8 cellular contexts compared by ENCODE assay signal in genomic region chrX:154804957-154805695, GRCh38. TPM values are rescaled to one million over a fixed set of nuclear protein-coding genes. Genes with fewer than 3 reads are reported as not detected.
DNase-seq lines count a peak whose midpoint lies in the region; ATAC-seq and FAIRE-seq lines count a peak whose summit lies in the region.

Gene MPP1 (minus strand): TSS chrX:154805485. CDS start chrX:154805373, 112 bp downstream.

- H3K9ac ChIP-seq in neuronal stem cell (ENCODE audit: low read depth, low read length, poor library complexity) (peak within 1 kb of the TSS; percentile 50), subcutaneous abdominal adipose tissue (ENCODE audit: low read length in 5 of 5) (peak within 1 kb of the TSS; percentile 42 to 79 (median 62))

- peak within 1 kb of the TSS; percentile 74 for H2AFZ ChIP-seq in neuronal stem cell (ENCODE audit: low read length)

- no peak within 1 kb of the TSS for H3K23ac ChIP-seq in neuronal stem cell (ENCODE audit: low read depth, low read length, poor library complexity)

- H3K36me3 ChIP-seq in neuronal stem cell (replicated peaks in 1 of 2; ENCODE audit: control insufficient read depth in 2 of 2, insufficient read depth in 2 of 2, low read length in 2 of 2) (no peaks in the 10 kb centered on the region), subcutaneous abdominal adipose tissue (ENCODE audit: control insufficient read depth in 5 of 5, insufficient read depth in 5 of 5, low read length in 5 of 5) (no peaks in the 10 kb centered on the region)

- no peak within 1 kb of the TSS for H3K4ac ChIP-seq in neuronal stem cell (ENCODE audit: low read length)

- H2BK12ac ChIP-seq in neuronal stem cell (ENCODE audit: low read length) = no peak within 1 kb of the TSS

- H3K14ac ChIP-seq in neuronal stem cell (ENCODE audit: low read length) = peak within 1 kb of the TSS; percentile 63

- no peak within 1 kb of the TSS for H4K8ac ChIP-seq in neuronal stem cell (ENCODE audit: low read depth, low read length)

- peak within 1 kb of the TSS; percentile 38 for H3K18ac ChIP-seq in neuronal stem cell (ENCODE audit: low read length)

- H3K4me1 ChIP-seq in neuronal stem cell (ENCODE audit: control insufficient read depth in 2 of 2, insufficient read depth in 1 of 2, low read depth in 1 of 2, low read length in 2 of 2) (peaks cover 3 to 4% of the 10 kb centered on the region in 2 donors), subcutaneous abdominal adipose tissue (ENCODE audit: control insufficient read depth in 5 of 5, insufficient read depth in 5 of 5, low read length in 5 of 5) (peaks cover 0 to 22% (median 16%) of the 10 kb centered on the region in 5 donors)

- peak; percentile 83 for ATAC-seq in GM21367 (IDR thresholded peaks at IDR 0.05; ENCODE audit: unreplicated experiment)

- no peak within 1 kb of the TSS for H2BK120ac ChIP-seq in neuronal stem cell (ENCODE audit: low read depth, low read length)

- H4K91ac ChIP-seq in neuronal stem cell (ENCODE audit: low read depth, low read length, poor library complexity) = no peak within 1 kb of the TSS

- no peak within 1 kb of the TSS for H2AK5ac ChIP-seq in neuronal stem cell (ENCODE audit: low read depth, low read length)

- no peaks in the 10 kb centered on the region for H3K79me1 ChIP-seq in neuronal stem cell (ENCODE audit: low read depth, low read length)

- in situ Hi-C loops in SK-MEL-5 (cut with HindIII; ENCODE audit: low pct_unique_long_range_greater_than_20kb, low sequenced_read_pairs) = no loop called here

- no CpG with 5 or more reads among the region's 65 CpGs for WGBS in neuronal stem cell (ENCODE audit: extremely low coverage in 2 of 2, insufficient read length in 2 of 2, insufficient replicate concordance in 1 of 2), 2 donors

- no peak for FAIRE-seq in frontal cortex (lab: Jason Lieb, UNC)

- H2BK5ac ChIP-seq in neuronal stem cell (ENCODE audit: low read length) = no peak within 1 kb of the TSS

- H3K4me3 ChIP-seq in neuronal stem cell (ENCODE audit: low read length in 2 of 2) (peak within 1 kb of the TSS; percentile 39 to 76), subcutaneous abdominal adipose tissue (ENCODE audit: low read depth in 1 of 5, low read length in 5 of 5) (peak within 1 kb of the TSS; percentile 65 to 72 (median 70))

- no peak within 1 kb of the TSS for H2BK15ac ChIP-seq in neuronal stem cell (ENCODE audit: low read length)

- peak within 1 kb of the TSS; percentile 77 for H3K4me2 ChIP-seq in neuronal stem cell (ENCODE audit: insufficient read depth, low read length, poor library complexity, severe bottlenecking)

- no peak within 1 kb of the TSS for H3K27ac ChIP-seq in neuronal stem cell (replicated peaks; ENCODE audit: low read length)
- H3K27ac ChIP-seq in subcutaneous abdominal adipose tissue (ENCODE audit: low read depth, low read length) = peak within 1 kb of the TSS; percentile 69

- H3K9me3 ChIP-seq in neuronal stem cell (replicated peaks in 1 of 2; ENCODE audit: control insufficient read depth in 2 of 2, insufficient read depth in 1 of 2, low read depth in 1 of 2, low read length in 2 of 2) (peaks cover 0 to 19% of the 10 kb centered on the region in 2 donors), subcutaneous abdominal adipose tissue (ENCODE audit: control insufficient read depth in 5 of 5, low read length in 5 of 5) (peaks cover 0 to 9% (median 0%) of the 10 kb centered on the region in 5 donors)

- peaks cover 0 to 81% (median 44%) of the 10 kb centered on the region in 3 experiments for H3K27me3 ChIP-seq in neuronal stem cell (ENCODE audit: control insufficient read depth in 3 of 3, insufficient read depth in 3 of 3, low read depth in 1 of 3, low read length in 3 of 3)
- peaks cover 0 to 3% (median 0%) of the 10 kb centered on the region in 5 donors for H3K27me3 ChIP-seq in subcutaneous abdominal adipose tissue (ENCODE audit: control insufficient read depth in 5 of 5, insufficient read depth in 4 of 5, low read length in 5 of 5)

- DNase-seq in DMS 273 (lab: John Stamatoyannopoulos, UW; ENCODE audit: unreplicated experiment) (peak; percentile 90), HUDEP-2 (lab: John Stamatoyannopoulos, UW; ENCODE audit: unreplicated experiment in 76 of 76) (peak in 73 of 76 experiments; percentile 20 to 85 (median 69)), SK-MEL-5 (ENCODE audit: low read depth, low spot score) (peak; percentile 62), frontal cortex (ENCODE audit: low spot score in 2 of 2) (peak; percentile 73 to 78), neuronal stem cell (ENCODE audit: low spot score) (peak; percentile 53)
- DNase-seq in activated naive CD4-positive, alpha-beta T cell (lab: John Stamatoyannopoulos, UW) = peak in 3 of 4 experiments; percentile 20 to 65 (median 44)

RNA-seq across cellular contexts. Expression of gene MPP1, which starts in this region (rescaled TPM):
- 7.6 and 7.9 TPM in 2 replicates for total RNA-seq in SK-MEL-5 (2014; rRNA removed; shearing (Covaris generic))
- polyA plus RNA-seq in SK-MEL-5 (2015; cell fraction: cytosol; rRNA removed) = 12.4 and 14.1 TPM in 2 replicates
- polyA plus RNA-seq in SK-MEL-5 (2015; cell fraction: nucleus; rRNA removed) = 39.4 and 55.2 TPM in 2 replicates
- 20.0 TPM for total RNA-seq in frontal cortex
- 0.39 TPM for polyA plus RNA-seq in neuronal stem cell (2013, experiment 1 of 2)
- polyA plus RNA-seq in neuronal stem cell (2013, experiment 2 of 2) = 0.37 TPM
